In genomic region chr17:74450231-74450630, GRCh38 we compare ENCODE assay signal across 17 cellular contexts. TPM values are rescaled to one million over a fixed set of nuclear protein-coding genes. Genes with fewer than 3 reads are reported as not detected.
"Had no signal": no experiment of that assay in that cellular context is flagged by ENCODE, and none has a peak within 500 bp of the region (broad histone marks: within the 10 kb centered on the region; RNA-seq: fewer than 3 reads in every experiment).

No MANE protein-coding gene starts in this region.

- H3K4me1 Mint-ChIP-seq: activated naive CD4-positive, alpha-beta T cell treated with anti-CD3 and anti-CD28 coated beads, Interleukin-2, amount 50 U/mL, for 24 hours had no signal

- H3K9me3 ChIP-seq: sigmoid colon, SK-N-SH, transverse colon had no signal

- H3K27me3 ChIP-seq: sigmoid colon, transverse colon had no signal

- H3K36me3 ChIP-seq: sigmoid colon, transverse colon had no signal

- H3K27ac Mint-ChIP-seq: activated CD4-positive, alpha-beta T cell treated with anti-CD3 and anti-CD28 coated beads, Interleukin-2, amount 10 ng/mL, durations not matched to agents 24 days and 14 days; mesothelial cell of epicardium; stimulated activated naive CD8-positive, alpha-beta T cell treated with anti-CD3 and anti-CD28 coated beads, Interleukin-15, amount 100 ng/mL, for 72 hours had no signal

- FAIRE-seq: endometrium, islet of Langerhans had no signal

- H3K4me2 ChIP-seq: SK-N-SH had no signal

- H3K4me3 ChIP-seq: sigmoid colon, transverse colon had no signal

- H3K27ac ChIP-seq: transverse colon had no signal

- DNase-seq: activated CD4-positive, alpha-beta T cell treated with anti-CD3 and anti-CD28 coated beads, Interleukin-2, amount 10 ng/mL, durations not matched to agents 24 days and 14 days; activated T-cell treated with anti-CD3 and anti-CD28 coated beads for 4 hours; cerebellar nuclear complex; foreskin fibroblast; head of caudate nucleus; sigmoid colon; SK-N-SH; stimulated activated CD4-positive, alpha-beta T cell treated with anti-CD3 and anti-CD28 coated beads, Interleukin-2, amount 100 ng/mL, for 48 hours; stimulated activated naive CD8-positive, alpha-beta T cell treated with anti-CD3 and anti-CD28 coated beads, Interleukin-15, amount 100 ng/mL, for 72 hours; transverse colon had no signal

- ATAC-seq: esophagus mucosa; stimulated activated naive CD8-positive, alpha-beta T cell treated with anti-CD3 and anti-CD28 coated beads, Interleukin-15, amount 100 ng/mL, for 72 hours had no signal

- H3K27me3 Mint-ChIP-seq: activated naive CD4-positive, alpha-beta T cell treated with anti-CD3 and anti-CD28 coated beads, Interleukin-2, amount 50 U/mL, for 24 hours; brain had no signal

- H3K9me3 Mint-ChIP-seq: activated CD4-positive, alpha-beta T cell treated with anti-CD3 and anti-CD28 coated beads, Interleukin-2, amount 10 ng/mL, durations not matched to agents 24 days and 14 days; activated naive CD4-positive, alpha-beta T cell treated with anti-CD3 and anti-CD28 coated beads, Interleukin-2, amount 50 U/mL, for 24 hours; brain; mesothelial cell of epicardium; stimulated activated naive CD8-positive, alpha-beta T cell treated with anti-CD3 and anti-CD28 coated beads, Interleukin-15, amount 100 ng/mL, for 72 hours had no signal

- H3K36me3 Mint-ChIP-seq: activated naive CD4-positive, alpha-beta T cell treated with anti-CD3 and anti-CD28 coated beads, Interleukin-2, amount 50 U/mL, for 24 hours had no signal

- H3K4me3 Mint-ChIP-seq: activated CD4-positive, alpha-beta T cell treated with anti-CD3 and anti-CD28 coated beads, Interleukin-2, amount 10 ng/mL, durations not matched to agents 24 days and 14 days; activated naive CD4-positive, alpha-beta T cell treated with anti-CD3 and anti-CD28 coated beads, Interleukin-2, amount 50 U/mL, for 24 hours; brain; mesothelial cell of epicardium; stimulated activated naive CD8-positive, alpha-beta T cell treated with anti-CD3 and anti-CD28 coated beads, Interleukin-15, amount 100 ng/mL, for 72 hours had no signal

- H3K9ac ChIP-seq: SK-N-SH had no signal

RNA-seq across cellular contexts. Expression of gene CD300A, which starts 16.2 kb away (rescaled TPM):
- total RNA-seq: mesothelial cell of epicardium, myocyte had no signal
- polyA plus RNA-seq: SK-N-SH had no signal

RNA-seq across cellular contexts. Expression of gene GPRC5C, which starts 18.3 kb away (rescaled TPM):
- total RNA-seq: myocyte had no signal
- polyA plus RNA-seq: SK-N-SH had no signal
